In the genomic region with DNA sequence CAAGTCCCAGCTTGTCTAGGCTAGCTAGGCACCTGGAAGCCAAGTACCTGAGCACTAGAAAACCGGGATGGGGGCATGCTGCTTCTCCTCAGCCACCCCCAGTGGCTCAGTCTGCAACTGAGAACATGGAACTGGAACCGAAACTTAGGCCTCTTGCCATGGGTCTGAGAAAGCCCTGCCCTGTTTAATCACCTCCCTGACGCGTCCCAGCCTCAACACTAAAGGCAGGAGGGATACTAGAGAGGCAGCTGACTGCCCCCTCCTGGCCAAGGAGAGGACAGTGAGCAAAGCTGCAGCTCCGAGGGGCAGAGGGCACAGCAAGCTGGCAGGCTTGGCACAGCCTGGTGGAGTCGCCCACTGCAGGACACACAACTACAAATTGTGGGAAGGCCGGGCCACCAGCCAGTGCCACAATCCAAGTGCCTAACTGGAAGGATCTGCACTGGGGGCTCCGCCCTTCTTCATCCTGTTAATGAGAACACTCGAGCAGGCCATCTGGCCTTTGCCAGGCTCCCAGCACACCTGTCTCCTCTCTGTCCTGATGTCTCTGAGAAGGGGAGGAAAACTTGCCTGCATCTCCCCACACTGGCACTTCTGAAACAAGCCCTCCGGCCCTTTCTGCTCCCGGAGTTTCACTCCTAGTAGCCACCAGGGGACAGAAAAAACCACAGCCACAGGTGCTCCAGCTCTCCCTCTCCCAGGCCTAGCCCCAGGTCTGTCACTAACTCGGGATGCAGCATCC, we compare ENCODE assay signal across 1 cellular context.
TF ChIP-seq lines count a peak whose summit lies in the region.

No MANE protein-coding gene starts in this region.

TF ChIP-seq in WTC11, 78 proteins besides CTCF, POLR2A, EP300 and RAD21 (continued from another document):
- TF ChIP-seq, protein P1, sequence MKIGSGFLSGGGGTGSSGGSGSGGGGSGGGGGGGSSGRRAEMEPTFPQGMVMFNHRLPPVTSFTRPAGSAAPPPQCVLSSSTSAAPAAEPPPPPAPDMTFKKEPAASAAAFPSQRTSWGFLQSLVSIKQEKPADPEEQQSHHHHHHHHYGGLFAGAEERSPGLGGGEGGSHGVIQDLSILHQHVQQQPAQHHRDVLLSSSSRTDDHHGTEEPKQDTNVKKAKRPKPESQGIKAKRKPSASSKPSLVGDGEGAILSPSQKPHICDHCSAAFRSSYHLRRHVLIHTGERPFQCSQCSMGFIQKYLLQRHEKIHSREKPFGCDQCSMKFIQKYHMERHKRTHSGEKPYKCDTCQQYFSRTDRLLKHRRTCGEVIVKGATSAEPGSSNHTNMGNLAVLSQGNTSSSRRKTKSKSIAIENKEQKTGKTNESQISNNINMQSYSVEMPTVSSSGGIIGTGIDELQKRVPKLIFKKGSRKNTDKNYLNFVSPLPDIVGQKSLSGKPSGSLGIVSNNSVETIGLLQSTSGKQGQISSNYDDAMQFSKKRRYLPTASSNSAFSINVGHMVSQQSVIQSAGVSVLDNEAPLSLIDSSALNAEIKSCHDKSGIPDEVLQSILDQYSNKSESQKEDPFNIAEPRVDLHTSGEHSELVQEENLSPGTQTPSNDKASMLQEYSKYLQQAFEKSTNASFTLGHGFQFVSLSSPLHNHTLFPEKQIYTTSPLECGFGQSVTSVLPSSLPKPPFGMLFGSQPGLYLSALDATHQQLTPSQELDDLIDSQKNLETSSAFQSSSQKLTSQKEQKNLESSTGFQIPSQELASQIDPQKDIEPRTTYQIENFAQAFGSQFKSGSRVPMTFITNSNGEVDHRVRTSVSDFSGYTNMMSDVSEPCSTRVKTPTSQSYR (CRISPR knock-in tag; IDR thresholded peaks at IDR 0.05): no peak
- TF ChIP-seq, protein P2, sequence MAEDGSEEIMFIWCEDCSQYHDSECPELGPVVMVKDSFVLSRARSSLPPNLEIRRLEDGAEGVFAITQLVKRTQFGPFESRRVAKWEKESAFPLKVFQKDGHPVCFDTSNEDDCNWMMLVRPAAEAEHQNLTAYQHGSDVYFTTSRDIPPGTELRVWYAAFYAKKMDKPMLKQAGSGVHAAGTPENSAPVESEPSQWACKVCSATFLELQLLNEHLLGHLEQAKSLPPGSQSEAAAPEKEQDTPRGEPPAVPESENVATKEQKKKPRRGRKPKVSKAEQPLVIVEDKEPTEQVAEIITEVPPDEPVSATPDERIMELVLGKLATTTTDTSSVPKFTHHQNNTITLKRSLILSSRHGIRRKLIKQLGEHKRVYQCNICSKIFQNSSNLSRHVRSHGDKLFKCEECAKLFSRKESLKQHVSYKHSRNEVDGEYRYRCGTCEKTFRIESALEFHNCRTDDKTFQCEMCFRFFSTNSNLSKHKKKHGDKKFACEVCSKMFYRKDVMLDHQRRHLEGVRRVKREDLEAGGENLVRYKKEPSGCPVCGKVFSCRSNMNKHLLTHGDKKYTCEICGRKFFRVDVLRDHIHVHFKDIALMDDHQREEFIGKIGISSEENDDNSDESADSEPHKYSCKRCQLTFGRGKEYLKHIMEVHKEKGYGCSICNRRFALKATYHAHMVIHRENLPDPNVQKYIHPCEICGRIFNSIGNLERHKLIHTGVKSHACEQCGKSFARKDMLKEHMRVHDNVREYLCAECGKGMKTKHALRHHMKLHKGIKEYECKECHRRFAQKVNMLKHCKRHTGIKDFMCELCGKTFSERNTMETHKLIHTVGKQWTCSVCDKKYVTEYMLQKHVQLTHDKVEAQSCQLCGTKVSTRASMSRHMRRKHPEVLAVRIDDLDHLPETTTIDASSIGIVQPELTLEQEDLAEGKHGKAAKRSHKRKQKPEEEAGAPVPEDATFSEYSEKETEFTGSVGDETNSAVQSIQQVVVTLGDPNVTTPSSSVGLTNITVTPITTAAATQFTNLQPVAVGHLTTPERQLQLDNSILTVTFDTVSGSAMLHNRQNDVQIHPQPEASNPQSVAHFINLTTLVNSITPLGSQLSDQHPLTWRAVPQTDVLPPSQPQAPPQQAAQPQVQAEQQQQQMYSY (CRISPR knock-in tag; IDR thresholded peaks at IDR 0.05): no peak
- TF ChIP-seq, protein P3, sequence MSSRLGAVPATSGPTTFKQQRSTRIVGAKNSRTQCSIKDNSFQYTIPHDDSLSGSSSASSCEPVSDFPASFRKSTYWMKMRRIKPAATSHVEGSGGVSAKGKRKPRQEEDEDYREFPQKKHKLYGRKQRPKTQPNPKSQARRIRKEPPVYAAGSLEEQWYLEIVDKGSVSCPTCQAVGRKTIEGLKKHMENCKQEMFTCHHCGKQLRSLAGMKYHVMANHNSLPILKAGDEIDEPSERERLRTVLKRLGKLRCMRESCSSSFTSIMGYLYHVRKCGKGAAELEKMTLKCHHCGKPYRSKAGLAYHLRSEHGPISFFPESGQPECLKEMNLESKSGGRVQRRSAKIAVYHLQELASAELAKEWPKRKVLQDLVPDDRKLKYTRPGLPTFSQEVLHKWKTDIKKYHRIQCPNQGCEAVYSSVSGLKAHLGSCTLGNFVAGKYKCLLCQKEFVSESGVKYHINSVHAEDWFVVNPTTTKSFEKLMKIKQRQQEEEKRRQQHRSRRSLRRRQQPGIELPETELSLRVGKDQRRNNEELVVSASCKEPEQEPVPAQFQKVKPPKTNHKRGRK (CRISPR knock-in tag; IDR thresholded peaks at IDR 0.05; ENCODE audit: borderline replicate concordance): no peak
- TF ChIP-seq FOXJ3 (CRISPR knock-in tag; IDR thresholded peaks at IDR 0.05; ENCODE audit: borderline replicate concordance) (no peak), SOX15 (CRISPR knock-in tag; IDR thresholded peaks at IDR 0.05) (no peak), GRHL2 (CRISPR knock-in tag; IDR thresholded peaks at IDR 0.05; ENCODE audit: insufficient replicate concordance, severe bottlenecking) (no peak), CBFB (CRISPR knock-in tag; IDR thresholded peaks at IDR 0.05; ENCODE audit: low read depth) (no peak), KAT7 (CRISPR knock-in tag; IDR thresholded peaks at IDR 0.05; ENCODE audit: borderline replicate concordance) (no peak), TP53 (CRISPR knock-in tag; IDR thresholded peaks at IDR 0.05) (no peak), FOXK1 (CRISPR knock-in tag; IDR thresholded peaks at IDR 0.05) (peak; percentile 48; the same call in 1 of the 2 replicates), SP1 (CRISPR knock-in tag; conservative IDR thresholded peaks at IDR 0.05) (0 out of 2 replicates have a peak, but pooled peaks have one; percentile 37)
- TF ChIP-seq, protein P4, sequence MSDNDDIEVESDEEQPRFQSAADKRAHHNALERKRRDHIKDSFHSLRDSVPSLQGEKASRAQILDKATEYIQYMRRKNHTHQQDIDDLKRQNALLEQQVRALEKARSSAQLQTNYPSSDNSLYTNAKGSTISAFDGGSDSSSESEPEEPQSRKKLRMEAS (CRISPR knock-in tag; IDR thresholded peaks at IDR 0.05): 0 out of 2 replicates have a peak, but pooled peaks have one; percentile 66
